ENCODE assay signal across 8 cellular contexts in genomic region chr7:25179325-25179724, GRCh38. TPM values are rescaled to one million over a fixed set of nuclear protein-coding genes. Genes with fewer than 3 reads are reported as not detected.
DNase-seq lines count a peak whose midpoint lies in the region; ATAC-seq and TF ChIP-seq lines count a peak whose summit lies in the region.

No MANE protein-coding gene starts in this region.

- H3F3A ChIP-seq in Loucy (ENCODE audit: low read depth) (no peaks in the 10 kb centered on the region), neural cell (ENCODE audit: insufficient read depth, low read length, poor library complexity, severe bottlenecking) (no peaks in the 10 kb centered on the region)

- TF ChIP-seq EP300 in neural cell (conservative IDR thresholded peaks at IDR 0.05; ENCODE audit: poor library complexity, severe bottlenecking) = no peak

- H3K79me2 ChIP-seq in Loucy (ENCODE audit: insufficient read depth, low read length) = peaks cover 8% of the 10 kb centered on the region
- no peaks in the 10 kb centered on the region for H3K79me2 ChIP-seq in neural cell (replicated peaks; ENCODE audit: insufficient read depth, low read length)

- H3K9me2 ChIP-seq in Loucy (replicated peaks; ENCODE audit: low read depth, low read length) = no peaks in the 10 kb centered on the region
- H3K9me2 ChIP-seq in neural cell (ENCODE audit: insufficient read depth, low read length) = no peaks in the 10 kb centered on the region

- H4K20me1 ChIP-seq in Loucy (ENCODE audit: insufficient read depth, low read length, poor library complexity, severe bottlenecking) = no peaks in the 10 kb centered on the region
- H4K20me1 ChIP-seq in neural cell (ENCODE audit: insufficient read depth) = no peaks in the 10 kb centered on the region

- H3K9ac ChIP-seq in Loucy (ENCODE audit: low read depth, low read length, poor library complexity, severe bottlenecking) (peak overlapping the region; percentile 80), neural cell (ENCODE audit: low read length) (peak overlapping the region; percentile 63)

- H3K4me2 ChIP-seq in Loucy (ENCODE audit: low read depth, low read length, poor library complexity, severe bottlenecking) (peak overlapping the region; percentile 100), neural cell (ENCODE audit: low read length) (peak overlapping the region; percentile 38)

- H3K9me3 ChIP-seq in Loucy (ENCODE audit: insufficient read depth, low read depth, low read length) (no peaks in the 10 kb centered on the region), neural cell (ENCODE audit: low read length) (no peaks in the 10 kb centered on the region)
- no peaks in the 10 kb centered on the region for H3K9me3 ChIP-seq in effector memory CD4-positive, alpha-beta T cell (ENCODE audit: control insufficient read depth, low read length)

- peak overlapping the region; percentile 99; the same call in 1 of the 2 replicates for H2AFZ ChIP-seq in Loucy (ENCODE audit: low read length)
- no peak overlapping the region for H2AFZ ChIP-seq in neural cell (ENCODE audit: low read depth, low read length)

- POLR2A ChIA-PET in BJ (lab: Charles Lee) = no interaction called here

- TF ChIP-seq CTCF in BJ (IDR thresholded peaks at IDR 0.05; ENCODE audit: insufficient read depth, low read depth, low read length) (no peak), Loucy (conservative IDR thresholded peaks at IDR 0.05; ENCODE audit: low read length) (no peak), neural cell (IDR thresholded peaks at IDR 0.05; ENCODE audit: poor library complexity, severe bottlenecking) (no peak)

- peaks cover 9% of the 10 kb centered on the region for H3K4me1 ChIP-seq in Loucy (ENCODE audit: insufficient read depth, low read length, poor library complexity, severe bottlenecking)
- peaks cover 6% of the 10 kb centered on the region for H3K4me1 ChIP-seq in effector memory CD4-positive, alpha-beta T cell (ENCODE audit: control insufficient read depth, insufficient read depth, low read length, poor library complexity, severe bottlenecking)

- H3K36me3 ChIP-seq in BJ (ENCODE audit: control insufficient read depth, insufficient read depth, low read length) = no peaks in the 10 kb centered on the region
- no peaks in the 10 kb centered on the region for H3K36me3 ChIP-seq in Loucy (ENCODE audit: insufficient read depth, low read length)
- no peaks in the 10 kb centered on the region for H3K36me3 ChIP-seq in effector memory CD4-positive, alpha-beta T cell (ENCODE audit: control insufficient read depth, insufficient read depth, low read length)
- H3K36me3 ChIP-seq in neural cell (ENCODE audit: insufficient read depth, low read length) = no peaks in the 10 kb centered on the region

- no peak for DNase-seq in BJ (ENCODE audit: low read depth)
- no peak for DNase-seq in effector memory CD4-positive, alpha-beta T cell
- no peak for DNase-seq in KBM-7
- no peak for DNase-seq in stimulated activated naive CD4-positive, alpha-beta T cell treated with Interleukin-2 at 50 U/mL for 16 hours (lab: John Stamatoyannopoulos, UW)

- no peak overlapping the region for H3K27ac ChIP-seq in effector memory CD4-positive, alpha-beta T cell (ENCODE audit: insufficient read depth, low read length, poor library complexity, severe bottlenecking)
- no peak overlapping the region for H3K27ac ChIP-seq in neural cell (ENCODE audit: low read length)

- H3K27me3 ChIP-seq in BJ (ENCODE audit: control insufficient read depth, insufficient read depth, low read length) = no peaks in the 10 kb centered on the region
- no peaks in the 10 kb centered on the region for H3K27me3 ChIP-seq in Loucy (ENCODE audit: insufficient read depth, low read length, poor library complexity, severe bottlenecking)
- H3K27me3 ChIP-seq in effector memory CD4-positive, alpha-beta T cell (replicated peaks; ENCODE audit: control insufficient read depth, insufficient read depth, low read length, poor library complexity, severe bottlenecking) = no peaks in the 10 kb centered on the region
- no peaks in the 10 kb centered on the region for H3K27me3 ChIP-seq in neural cell (ENCODE audit: insufficient read depth, low read depth, low read length)

- TF ChIP-seq RAD21 in neural cell (conservative IDR thresholded peaks at IDR 0.05) = no peak

- CTCF ChIA-PET in BJ (lab: Yijun Ruan, JAX) = interaction anchor here (0.9 to 1.7 kb wide), 4 partner anchors 9 to 27 kb away, joined by 3 to 8 read pairs (median 4); no protein-coding TSS in a partner anchor

- H3K4me3 ChIP-seq in BJ (ENCODE audit: low read depth, low read length) = peak overlapping the region; percentile 81
- H3K4me3 ChIP-seq in Loucy (ENCODE audit: low read length, poor library complexity, severe bottlenecking) = peak overlapping the region; percentile 91
- peak overlapping the region; percentile 65 for H3K4me3 ChIP-seq in effector memory CD4-positive, alpha-beta T cell (ENCODE audit: insufficient read depth, low read depth, low read length, poor library complexity, severe bottlenecking)
- peak overlapping the region; percentile 74 for H3K4me3 ChIP-seq in neural cell (ENCODE audit: low read length)

- ATAC-seq in GM21723 (IDR thresholded peaks at IDR 0.05; ENCODE audit: unreplicated experiment) (no peak), HG03135 (IDR thresholded peaks at IDR 0.05; ENCODE audit: unreplicated experiment) (no peak)

- in situ Hi-C loops in KBM-7 (cut with MboI; ENCODE audit: low pct_unique_long_range_greater_than_20kb, low sequenced_read_pairs) = no loop called here

TF ChIP-seq in neural cell, 6 proteins besides CTCF, POLR2A, EP300 and RAD21:
- TF ChIP-seq SMC3 (conservative IDR thresholded peaks at IDR 0.05; ENCODE audit: poor library complexity) = no peak
- TF ChIP-seq TAF1 (IDR thresholded peaks at IDR 0.05; ENCODE audit: low read depth) = no peak
- TF ChIP-seq MXI1 (conservative IDR thresholded peaks at IDR 0.05; ENCODE audit: poor library complexity, severe bottlenecking) = no peak
- TF ChIP-seq POLR2AphosphoS5 (IDR thresholded peaks at IDR 0.05) = no peak
- no peak for TF ChIP-seq EZH2 (IDR thresholded peaks at IDR 0.05; ENCODE audit: borderline replicate concordance, insufficient read depth, low read length, poor library complexity, severe bottlenecking)
- no peak for TF ChIP-seq REST (IDR thresholded peaks at IDR 0.05; ENCODE audit: borderline replicate concordance)

RNA-seq across cellular contexts. Expression of gene NPVF, which starts 49.0 kb away (rescaled TPM):
- not detected in 2 replicates for polyA plus RNA-seq in BJ (2011; rRNA removed)
- polyA minus RNA-seq in BJ (2011; rRNA and poly(A)+ RNA removed) = not detected in 2 replicates
- polyA plus RNA-seq in neural cell = not detected in 2 replicates
- not detected in 2 replicates for polyA minus RNA-seq in neural cell

RNA-seq across cellular contexts. Expression of gene CYCS, which starts 54.3 kb away (rescaled TPM):
- 19.4 and 55.1 TPM in 2 replicates for polyA plus RNA-seq in BJ (2011; rRNA removed)
- 6.3 and 9.7 TPM in 2 replicates for polyA minus RNA-seq in BJ (2011; rRNA and poly(A)+ RNA removed)
- 151 and 198 TPM in 2 replicates for polyA plus RNA-seq in neural cell
- 102 and 103 TPM in 2 replicates for polyA minus RNA-seq in neural cell
